Comparison of ENCODE assay signal across 1 cellular context in the genomic region with DNA sequence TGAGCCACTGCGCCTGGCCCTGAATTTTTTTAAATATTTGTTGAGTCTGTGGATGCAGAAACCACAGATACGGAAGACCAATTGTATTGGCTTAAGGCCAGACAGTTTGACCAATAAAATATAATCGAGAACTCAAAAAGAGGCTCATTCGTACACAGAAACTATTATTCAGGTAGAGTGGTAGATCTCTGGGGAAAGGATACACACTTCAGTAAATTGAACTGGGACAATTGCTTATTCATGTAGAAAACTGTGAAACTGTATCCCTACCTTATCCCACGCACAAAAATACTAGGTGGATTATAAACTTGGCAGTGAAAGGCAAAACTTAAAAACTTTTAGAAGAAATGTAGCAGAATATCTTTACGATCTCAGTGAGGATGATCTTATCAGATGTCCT.
TF ChIP-seq lines count a peak whose summit lies in the region.

No MANE protein-coding gene starts in this region.

TF ChIP-seq in HEK293, 187 proteins besides CTCF, POLR2A, EP300 and RAD21 (continued from another document):
- TF ChIP-seq, protein P1, sequence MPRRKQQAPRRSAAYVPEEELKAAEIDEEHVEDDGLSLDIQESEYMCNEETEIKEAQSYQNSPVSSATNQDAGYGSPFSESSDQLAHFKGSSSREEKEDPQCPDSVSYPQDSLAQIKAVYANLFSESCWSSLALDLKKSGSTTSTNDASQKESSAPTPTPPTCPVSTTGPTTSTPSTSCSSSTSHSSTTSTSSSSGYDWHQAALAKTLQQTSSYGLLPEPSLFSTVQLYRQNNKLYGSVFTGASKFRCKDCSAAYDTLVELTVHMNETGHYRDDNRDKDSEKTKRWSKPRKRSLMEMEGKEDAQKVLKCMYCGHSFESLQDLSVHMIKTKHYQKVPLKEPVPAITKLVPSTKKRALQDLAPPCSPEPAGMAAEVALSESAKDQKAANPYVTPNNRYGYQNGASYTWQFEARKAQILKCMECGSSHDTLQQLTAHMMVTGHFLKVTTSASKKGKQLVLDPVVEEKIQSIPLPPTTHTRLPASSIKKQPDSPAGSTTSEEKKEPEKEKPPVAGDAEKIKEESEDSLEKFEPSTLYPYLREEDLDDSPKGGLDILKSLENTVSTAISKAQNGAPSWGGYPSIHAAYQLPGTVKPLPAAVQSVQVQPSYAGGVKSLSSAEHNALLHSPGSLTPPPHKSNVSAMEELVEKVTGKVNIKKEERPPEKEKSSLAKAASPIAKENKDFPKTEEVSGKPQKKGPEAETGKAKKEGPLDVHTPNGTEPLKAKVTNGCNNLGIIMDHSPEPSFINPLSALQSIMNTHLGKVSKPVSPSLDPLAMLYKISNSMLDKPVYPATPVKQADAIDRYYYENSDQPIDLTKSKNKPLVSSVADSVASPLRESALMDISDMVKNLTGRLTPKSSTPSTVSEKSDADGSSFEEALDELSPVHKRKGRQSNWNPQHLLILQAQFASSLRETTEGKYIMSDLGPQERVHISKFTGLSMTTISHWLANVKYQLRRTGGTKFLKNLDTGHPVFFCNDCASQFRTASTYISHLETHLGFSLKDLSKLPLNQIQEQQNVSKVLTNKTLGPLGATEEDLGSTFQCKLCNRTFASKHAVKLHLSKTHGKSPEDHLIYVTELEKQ (tag by site-specific recombination; IDR thresholded peaks at IDR 0.05; ENCODE audit: borderline replicate concordance) = peak; percentile 82
- TF ChIP-seq ZNF629 (tag by site-specific recombination; IDR thresholded peaks at IDR 0.05) (peak; percentile 51), RBAK (tag by site-specific recombination; IDR thresholded peaks at IDR 0.05) (no peak), SP3 (tag by site-specific recombination; IDR thresholded peaks at IDR 0.05) (no peak), ZBTB1 (tag by site-specific recombination; IDR thresholded peaks at IDR 0.05) (no peak), HOXA7 (CRISPR knock-in tag; IDR thresholded peaks at IDR 0.05; ENCODE audit: borderline replicate concordance) (no peak), ZNF146 (tag by site-specific recombination; IDR thresholded peaks at IDR 0.05) (no peak), ZNF768 (tag by site-specific recombination; IDR thresholded peaks at IDR 0.05) (no peak)
